Comparison of ENCODE assay signal across 32 cellular contexts in the genomic region with DNA sequence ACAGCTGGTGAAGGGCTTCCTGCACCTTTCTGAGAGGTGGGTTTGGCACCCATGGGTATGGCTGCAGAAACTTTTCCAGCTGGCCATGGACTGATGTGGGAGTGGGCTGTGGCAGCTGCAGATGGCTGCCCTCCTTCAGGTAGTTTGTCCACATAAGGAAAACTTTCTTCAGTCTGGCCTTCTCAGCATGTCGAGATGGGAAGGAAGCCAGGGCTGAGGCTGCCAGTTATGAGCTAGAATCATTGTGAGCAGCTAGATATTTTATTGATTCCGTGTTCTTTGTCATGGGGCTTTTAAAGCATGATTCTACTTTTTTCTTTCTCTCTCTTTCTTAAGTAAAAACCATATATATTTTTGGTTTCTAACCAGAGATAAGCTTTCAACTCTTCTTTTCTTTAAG. TPM values are rescaled to one million over a fixed set of nuclear protein-coding genes. Genes with fewer than 3 reads are reported as not detected.
"Had no signal": no experiment of that assay in that cellular context is flagged by ENCODE, and none has a peak within 500 bp of the region (broad histone marks: within the 10 kb centered on the region; RNA-seq: fewer than 3 reads in every experiment).

No MANE protein-coding gene starts in this region.

- H3K9me3 ChIP-seq: Peyer's patch had no signal

- ATAC-seq: activated CD8-positive, alpha-beta T cell treated with anti-CD3 and anti-CD28 coated beads for 36 hours; activated T-cell treated with anti-CD3 and anti-CD28 coated beads, Interleukin-2, amount 50 U/mL, for 72 hours; activated T-helper 17 cell treated with anti-CD3 and anti-CD28 coated beads, Interleukin-2, amount 50 U/mL, for 72 hours; K562; PC-3; Right ventricle myocardium inferior had no signal

- H3K9me3 Mint-ChIP-seq: activated CD4-positive, alpha-beta T cell treated with anti-CD3 and anti-CD28 coated beads, Interleukin-2, amount 10 ng/mL, durations not matched to agents 24 days and 14 days; activated CD8-positive, alpha-beta T cell treated with anti-CD3 and anti-CD28 coated beads for 36 hours; activated naive CD8-positive, alpha-beta T cell treated with anti-CD3 and anti-CD28 coated beads for 36 hours; activated T-cell treated with anti-CD3 and anti-CD28 coated beads, Interleukin-2, amount 50 U/mL, for 72 hours; activated T-helper 17 cell treated with anti-CD3 and anti-CD28 coated beads, Interleukin-2, amount 50 U/mL, for 72 hours had no signal

- H3K4me3 Mint-ChIP-seq: activated CD4-positive, alpha-beta T cell treated with anti-CD3 and anti-CD28 coated beads, Interleukin-2, amount 10 ng/mL, durations not matched to agents 24 days and 14 days; activated CD8-positive, alpha-beta T cell treated with anti-CD3 and anti-CD28 coated beads for 36 hours; activated naive CD8-positive, alpha-beta T cell treated with anti-CD3 and anti-CD28 coated beads for 36 hours; activated T-cell treated with anti-CD3 and anti-CD28 coated beads, Interleukin-2, amount 50 U/mL, for 72 hours; activated T-helper 17 cell treated with anti-CD3 and anti-CD28 coated beads, Interleukin-2, amount 50 U/mL, for 72 hours had no signal

- H3K27me3 ChIP-seq: cardiac muscle cell, Peyer's patch had no signal

- H3K4me1 Mint-ChIP-seq: activated T-helper 17 cell treated with anti-CD3 and anti-CD28 coated beads, Interleukin-2, amount 50 U/mL, for 72 hours had no signal

- DNase-seq: activated CD4-positive, alpha-beta T cell treated with anti-CD3 and anti-CD28 coated beads, Interleukin-2, amount 10 ng/mL, durations not matched to agents 24 days and 14 days; activated CD4-positive, alpha-beta T cell treated with anti-CD3 and anti-CD28 coated beads, Interleukin-2, amount 50 U/mL, for 4 hours; activated CD8-positive, alpha-beta T cell treated with anti-CD3 and anti-CD28 coated beads for 36 hours; activated effector memory CD4-positive, alpha-beta T cell treated with anti-CD3 and anti-CD28 coated beads, Interleukin-2, amount 50 U/mL, for 16 hours; activated naive CD4-positive, alpha-beta T cell; activated naive CD4-positive, alpha-beta T cell treated with anti-CD3 and anti-CD28 coated beads, Interleukin-2, amount 50 U/mL, for 16 hours; activated naive CD8-positive, alpha-beta T cell treated with anti-CD3 and anti-CD28 coated beads for 36 hours; activated T-cell treated with anti-CD3 and anti-CD28 coated beads, Interleukin-2, amount 50 U/mL, for 1 hour; activated T-cell treated with anti-CD3 and anti-CD28 coated beads, Interleukin-2, amount 50 U/mL, for 72 hours; amniotic stem cell; aorta; NCI-H1105; NCI-H1417 treated with DMSO at 0.1 percent for 48 hours; NCI-H2029; NCI-H345; NCI-H524 treated with DMSO at 0.1 percent for 48 hours; PC-3; Peyer's patch; SIG-M5; SW 1271; T-helper 1 cell; T1000; WERI-Rb-1 had no signal

- H3K4me1 ChIP-seq: Peyer's patch had no signal

- H3K27ac ChIP-seq: Peyer's patch, RWPE1, WERI-Rb-1 had no signal

- H3K36me3 ChIP-seq: cardiac muscle cell had no signal

- H3K27ac Mint-ChIP-seq: activated CD4-positive, alpha-beta T cell treated with anti-CD3 and anti-CD28 coated beads, Interleukin-2, amount 10 ng/mL, durations not matched to agents 24 days and 14 days; activated CD8-positive, alpha-beta T cell treated with anti-CD3 and anti-CD28 coated beads for 36 hours; activated naive CD8-positive, alpha-beta T cell treated with anti-CD3 and anti-CD28 coated beads for 36 hours; activated T-cell treated with anti-CD3 and anti-CD28 coated beads, Interleukin-2, amount 50 U/mL, for 72 hours; activated T-helper 17 cell treated with anti-CD3 and anti-CD28 coated beads, Interleukin-2, amount 50 U/mL, for 72 hours had no signal

- H3K4me3 ChIP-seq: cardiac muscle cell, K562, Peyer's patch had no signal

- H3K27me3 Mint-ChIP-seq: activated CD4-positive, alpha-beta T cell treated with anti-CD3 and anti-CD28 coated beads, Interleukin-2, amount 10 ng/mL, durations not matched to agents 24 days and 14 days; activated CD8-positive, alpha-beta T cell treated with anti-CD3 and anti-CD28 coated beads for 36 hours; activated naive CD8-positive, alpha-beta T cell treated with anti-CD3 and anti-CD28 coated beads for 36 hours; activated T-helper 17 cell treated with anti-CD3 and anti-CD28 coated beads, Interleukin-2, amount 50 U/mL, for 72 hours had no signal

RNA-seq across cellular contexts. Expression of gene NKX2-4, which starts 16.6 kb away (rescaled TPM):
- total RNA-seq: activated CD4-positive, alpha-beta T cell treated with anti-CD3 and anti-CD28 coated beads, Interleukin-2, amount 10 ng/mL, durations not matched to agents 24 days and 14 days; activated CD8-positive, alpha-beta memory T cell treated with anti-CD3 and anti-CD28 coated beads for 36 hours; activated CD8-positive, alpha-beta T cell treated with anti-CD3 and anti-CD28 coated beads for 36 hours; activated naive CD8-positive, alpha-beta T cell treated with anti-CD3 and anti-CD28 coated beads for 36 hours; activated T-cell treated with anti-CD3 and anti-CD28 coated beads, Interleukin-2, amount 50 U/mL, for 72 hours; activated T-helper 17 cell treated with anti-CD3 and anti-CD28 coated beads, Interleukin-2, amount 50 U/mL, for 72 hours; aorta; cardiac muscle cell; K562; MCF 10A; NCI-H460; PC-3; Peyer's patch; Right ventricle myocardium inferior; T-helper 2 cell treated with Interferon-gamma antibody and Interleukin-4, amounts not matched to agents 100 ng/mL and 5 ng/mL, for 36 hours had no signal
- polyA plus RNA-seq: aorta, cardiac muscle cell, K562 had no signal
